In the genomic region with DNA sequence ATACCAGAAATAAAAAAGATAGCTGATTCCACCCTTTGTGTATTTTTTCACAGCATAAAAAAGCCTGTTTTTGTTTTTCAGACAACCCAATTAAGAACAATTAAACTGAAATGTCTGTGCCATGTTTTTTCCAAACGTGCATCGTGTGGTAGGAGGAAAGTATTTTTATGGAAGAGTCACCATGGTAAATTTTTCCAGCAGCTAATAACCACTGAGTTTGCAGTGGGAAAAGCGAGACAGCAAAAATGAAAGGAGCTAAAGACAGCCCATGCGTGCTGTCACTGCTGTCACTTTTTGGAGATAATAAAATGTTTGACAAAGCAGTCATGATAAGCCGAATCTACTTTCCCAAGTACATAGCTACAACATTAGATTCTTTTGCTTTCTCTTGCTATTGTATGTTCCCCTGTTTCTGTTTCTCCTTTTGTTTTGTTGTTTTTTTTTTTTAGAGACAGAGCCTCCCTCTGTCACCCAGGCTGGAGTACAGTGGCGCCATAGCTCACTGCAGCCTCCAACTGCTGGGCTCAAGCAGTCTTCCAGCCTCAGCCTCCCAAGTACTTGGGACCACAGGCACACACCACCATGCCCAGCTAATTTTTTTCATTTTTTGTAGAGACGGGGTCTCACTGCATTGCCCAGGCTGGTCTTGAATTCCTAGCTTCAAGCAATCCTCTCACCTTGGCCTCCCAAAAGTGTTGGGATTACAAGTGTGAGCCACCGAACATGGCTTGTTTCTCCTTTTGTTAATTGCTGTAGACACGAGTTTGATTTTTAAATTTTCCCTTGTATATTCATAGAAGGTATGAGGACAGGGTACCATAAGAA, we compare ENCODE assay signal across 2 cellular contexts.
TF ChIP-seq lines count a peak whose summit lies in the region.

No MANE protein-coding gene starts in this region.

TF ChIP-seq in HEK293, 187 proteins besides CTCF, POLR2A, EP300 and RAD21:
- TF ChIP-seq, protein P1, sequence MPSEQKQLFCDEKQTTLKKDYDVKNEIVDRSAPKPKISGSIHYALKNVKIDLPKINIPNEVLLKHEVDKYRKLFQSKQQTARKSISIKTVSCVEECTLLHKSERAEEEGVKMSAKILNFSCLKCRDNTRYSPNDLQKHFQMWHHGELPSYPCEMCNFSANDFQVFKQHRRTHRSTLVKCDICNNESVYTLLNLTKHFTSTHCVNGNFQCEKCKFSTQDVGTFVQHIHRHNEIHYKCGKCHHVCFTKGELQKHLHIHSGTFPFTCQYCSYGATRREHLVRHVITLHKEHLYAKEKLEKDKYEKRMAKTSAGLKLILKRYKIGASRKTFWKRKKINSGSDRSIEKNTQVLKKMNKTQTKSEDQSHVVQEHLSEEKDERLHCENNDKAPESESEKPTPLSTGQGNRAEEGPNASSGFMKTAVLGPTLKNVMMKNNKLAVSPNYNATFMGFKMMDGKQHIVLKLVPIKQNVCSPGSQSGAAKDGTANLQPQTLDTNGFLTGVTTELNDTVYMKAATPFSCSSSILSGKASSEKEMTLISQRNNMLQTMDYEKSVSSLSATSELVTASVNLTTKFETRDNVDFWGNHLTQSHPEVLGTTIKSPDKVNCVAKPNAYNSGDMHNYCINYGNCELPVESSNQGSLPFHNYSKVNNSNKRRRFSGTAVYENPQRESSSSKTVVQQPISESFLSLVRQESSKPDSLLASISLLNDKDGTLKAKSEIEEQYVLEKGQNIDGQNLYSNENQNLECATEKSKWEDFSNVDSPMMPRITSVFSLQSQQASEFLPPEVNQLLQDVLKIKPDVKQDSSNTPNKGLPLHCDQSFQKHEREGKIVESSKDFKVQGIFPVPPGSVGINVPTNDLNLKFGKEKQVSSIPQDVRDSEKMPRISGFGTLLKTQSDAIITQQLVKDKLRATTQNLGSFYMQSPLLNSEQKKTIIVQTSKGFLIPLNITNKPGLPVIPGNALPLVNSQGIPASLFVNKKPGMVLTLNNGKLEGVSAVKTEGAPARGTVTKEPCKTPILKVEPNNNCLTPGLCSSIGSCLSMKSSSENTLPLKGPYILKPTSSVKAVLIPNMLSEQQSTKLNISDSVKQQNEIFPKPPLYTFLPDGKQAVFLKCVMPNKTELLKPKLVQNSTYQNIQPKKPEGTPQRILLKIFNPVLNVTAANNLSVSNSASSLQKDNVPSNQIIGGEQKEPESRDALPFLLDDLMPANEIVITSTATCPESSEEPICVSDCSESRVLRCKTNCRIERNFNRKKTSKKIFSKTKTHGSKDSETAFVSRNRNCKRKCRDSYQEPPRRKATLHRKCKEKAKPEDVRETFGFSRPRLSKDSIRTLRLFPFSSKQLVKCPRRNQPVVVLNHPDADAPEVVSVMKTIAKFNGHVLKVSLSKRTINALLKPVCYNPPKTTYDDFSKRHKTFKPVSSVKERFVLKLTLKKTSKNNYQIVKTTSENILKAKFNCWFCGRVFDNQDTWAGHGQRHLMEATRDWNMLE (tag by site-specific recombination; conservative IDR thresholded peaks at IDR 0.05; ENCODE audit: low read depth) = no peak
- TF ChIP-seq ZFP37 (tag by site-specific recombination; IDR thresholded peaks at IDR 0.05) = no peak
- TF ChIP-seq, protein P2, sequence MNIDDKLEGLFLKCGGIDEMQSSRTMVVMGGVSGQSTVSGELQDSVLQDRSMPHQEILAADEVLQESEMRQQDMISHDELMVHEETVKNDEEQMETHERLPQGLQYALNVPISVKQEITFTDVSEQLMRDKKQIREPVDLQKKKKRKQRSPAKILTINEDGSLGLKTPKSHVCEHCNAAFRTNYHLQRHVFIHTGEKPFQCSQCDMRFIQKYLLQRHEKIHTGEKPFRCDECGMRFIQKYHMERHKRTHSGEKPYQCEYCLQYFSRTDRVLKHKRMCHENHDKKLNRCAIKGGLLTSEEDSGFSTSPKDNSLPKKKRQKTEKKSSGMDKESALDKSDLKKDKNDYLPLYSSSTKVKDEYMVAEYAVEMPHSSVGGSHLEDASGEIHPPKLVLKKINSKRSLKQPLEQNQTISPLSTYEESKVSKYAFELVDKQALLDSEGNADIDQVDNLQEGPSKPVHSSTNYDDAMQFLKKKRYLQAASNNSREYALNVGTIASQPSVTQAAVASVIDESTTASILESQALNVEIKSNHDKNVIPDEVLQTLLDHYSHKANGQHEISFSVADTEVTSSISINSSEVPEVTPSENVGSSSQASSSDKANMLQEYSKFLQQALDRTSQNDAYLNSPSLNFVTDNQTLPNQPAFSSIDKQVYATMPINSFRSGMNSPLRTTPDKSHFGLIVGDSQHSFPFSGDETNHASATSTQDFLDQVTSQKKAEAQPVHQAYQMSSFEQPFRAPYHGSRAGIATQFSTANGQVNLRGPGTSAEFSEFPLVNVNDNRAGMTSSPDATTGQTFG (tag by site-specific recombination; IDR thresholded peaks at IDR 0.05; ENCODE audit: borderline replicate concordance) = no peak
- TF ChIP-seq ZNF184 (tag by site-specific recombination; IDR thresholded peaks at IDR 0.05) = no peak
- TF ChIP-seq, protein P3, sequence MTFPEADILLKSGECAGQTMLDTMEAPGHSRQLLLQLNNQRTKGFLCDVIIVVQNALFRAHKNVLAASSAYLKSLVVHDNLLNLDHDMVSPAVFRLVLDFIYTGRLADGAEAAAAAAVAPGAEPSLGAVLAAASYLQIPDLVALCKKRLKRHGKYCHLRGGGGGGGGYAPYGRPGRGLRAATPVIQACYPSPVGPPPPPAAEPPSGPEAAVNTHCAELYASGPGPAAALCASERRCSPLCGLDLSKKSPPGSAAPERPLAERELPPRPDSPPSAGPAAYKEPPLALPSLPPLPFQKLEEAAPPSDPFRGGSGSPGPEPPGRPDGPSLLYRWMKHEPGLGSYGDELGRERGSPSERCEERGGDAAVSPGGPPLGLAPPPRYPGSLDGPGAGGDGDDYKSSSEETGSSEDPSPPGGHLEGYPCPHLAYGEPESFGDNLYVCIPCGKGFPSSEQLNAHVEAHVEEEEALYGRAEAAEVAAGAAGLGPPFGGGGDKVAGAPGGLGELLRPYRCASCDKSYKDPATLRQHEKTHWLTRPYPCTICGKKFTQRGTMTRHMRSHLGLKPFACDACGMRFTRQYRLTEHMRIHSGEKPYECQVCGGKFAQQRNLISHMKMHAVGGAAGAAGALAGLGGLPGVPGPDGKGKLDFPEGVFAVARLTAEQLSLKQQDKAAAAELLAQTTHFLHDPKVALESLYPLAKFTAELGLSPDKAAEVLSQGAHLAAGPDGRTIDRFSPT (tag by site-specific recombination; IDR thresholded peaks at IDR 0.05) = no peak
- TF ChIP-seq ZNF585B (tag by site-specific recombination; IDR thresholded peaks at IDR 0.05) = no peak
- no peak for TF ChIP-seq ZNF48 (tag by site-specific recombination; IDR thresholded peaks at IDR 0.05)
- TF ChIP-seq ZNF2 (tag by site-specific recombination; IDR thresholded peaks at IDR 0.05) = no peak
- no peak for TF ChIP-seq ZNF223 (tag by site-specific recombination; IDR thresholded peaks at IDR 0.05)
- TF ChIP-seq PRDM1 (tag by site-specific recombination; IDR thresholded peaks at IDR 0.05) = peak; percentile 83
- peak; percentile 95 for TF ChIP-seq ZNF121 (tag by site-specific recombination; IDR thresholded peaks at IDR 0.05)
- TF ChIP-seq ZNF140 (tag by site-specific recombination; IDR thresholded peaks at IDR 0.05) = no peak
- no peak for TF ChIP-seq ZNF37A (tag by site-specific recombination; IDR thresholded peaks at IDR 0.05)
- TF ChIP-seq ZNF311 (tag by site-specific recombination; IDR thresholded peaks at IDR 0.05; ENCODE audit: borderline replicate concordance) = no peak
- TF ChIP-seq ZNF211 (tag by site-specific recombination; IDR thresholded peaks at IDR 0.05; ENCODE audit: low read depth) = no peak

TF ChIP-seq in K562, 482 proteins besides CTCF, POLR2A, EP300 and RAD21 (continued from another document and continues in another):
- TF ChIP-seq, protein P4, sequence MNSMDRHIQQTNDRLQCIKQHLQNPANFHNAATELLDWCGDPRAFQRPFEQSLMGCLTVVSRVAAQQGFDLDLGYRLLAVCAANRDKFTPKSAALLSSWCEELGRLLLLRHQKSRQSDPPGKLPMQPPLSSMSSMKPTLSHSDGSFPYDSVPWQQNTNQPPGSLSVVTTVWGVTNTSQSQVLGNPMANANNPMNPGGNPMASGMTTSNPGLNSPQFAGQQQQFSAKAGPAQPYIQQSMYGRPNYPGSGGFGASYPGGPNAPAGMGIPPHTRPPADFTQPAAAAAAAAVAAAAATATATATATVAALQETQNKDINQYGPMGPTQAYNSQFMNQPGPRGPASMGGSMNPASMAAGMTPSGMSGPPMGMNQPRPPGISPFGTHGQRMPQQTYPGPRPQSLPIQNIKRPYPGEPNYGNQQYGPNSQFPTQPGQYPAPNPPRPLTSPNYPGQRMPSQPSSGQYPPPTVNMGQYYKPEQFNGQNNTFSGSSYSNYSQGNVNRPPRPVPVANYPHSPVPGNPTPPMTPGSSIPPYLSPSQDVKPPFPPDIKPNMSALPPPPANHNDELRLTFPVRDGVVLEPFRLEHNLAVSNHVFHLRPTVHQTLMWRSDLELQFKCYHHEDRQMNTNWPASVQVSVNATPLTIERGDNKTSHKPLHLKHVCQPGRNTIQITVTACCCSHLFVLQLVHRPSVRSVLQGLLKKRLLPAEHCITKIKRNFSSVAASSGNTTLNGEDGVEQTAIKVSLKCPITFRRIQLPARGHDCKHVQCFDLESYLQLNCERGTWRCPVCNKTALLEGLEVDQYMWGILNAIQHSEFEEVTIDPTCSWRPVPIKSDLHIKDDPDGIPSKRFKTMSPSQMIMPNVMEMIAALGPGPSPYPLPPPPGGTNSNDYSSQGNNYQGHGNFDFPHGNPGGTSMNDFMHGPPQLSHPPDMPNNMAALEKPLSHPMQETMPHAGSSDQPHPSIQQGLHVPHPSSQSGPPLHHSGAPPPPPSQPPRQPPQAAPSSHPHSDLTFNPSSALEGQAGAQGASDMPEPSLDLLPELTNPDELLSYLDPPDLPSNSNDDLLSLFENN (IDR thresholded peaks at IDR 0.05; ENCODE audit: low read depth in 2 of 2, low read length in 2 of 2) = no peak
- TF ChIP-seq ZNF140 (CRISPR knock-in tag; IDR thresholded peaks at IDR 0.05) (no peak), SOX6 (IDR thresholded peaks at IDR 0.05) (peak; percentile 34; the same call in 1 of the 2 replicates), ZNF121 (CRISPR knock-in tag; conservative IDR thresholded peaks at IDR 0.05) (peak; percentile 74), CBX5 (IDR thresholded peaks at IDR 0.05; ENCODE audit: borderline replicate concordance, low read depth) (no peak), MTA2 (IDR thresholded peaks at IDR 0.05; ENCODE audit: low read depth) (no peak), MEIS2 (IDR thresholded peaks at IDR 0.05; ENCODE audit: partially characterized antibody) (peak; percentile 69), PHB2 (IDR thresholded peaks at IDR 0.05; ENCODE audit: low read depth) (no peak), IFI16 (CRISPR knock-in tag; IDR thresholded peaks at IDR 0.05) (no peak), ZNF75A (CRISPR knock-in tag; IDR thresholded peaks at IDR 0.05) (peak; percentile 95)
- TF ChIP-seq, protein P5, sequence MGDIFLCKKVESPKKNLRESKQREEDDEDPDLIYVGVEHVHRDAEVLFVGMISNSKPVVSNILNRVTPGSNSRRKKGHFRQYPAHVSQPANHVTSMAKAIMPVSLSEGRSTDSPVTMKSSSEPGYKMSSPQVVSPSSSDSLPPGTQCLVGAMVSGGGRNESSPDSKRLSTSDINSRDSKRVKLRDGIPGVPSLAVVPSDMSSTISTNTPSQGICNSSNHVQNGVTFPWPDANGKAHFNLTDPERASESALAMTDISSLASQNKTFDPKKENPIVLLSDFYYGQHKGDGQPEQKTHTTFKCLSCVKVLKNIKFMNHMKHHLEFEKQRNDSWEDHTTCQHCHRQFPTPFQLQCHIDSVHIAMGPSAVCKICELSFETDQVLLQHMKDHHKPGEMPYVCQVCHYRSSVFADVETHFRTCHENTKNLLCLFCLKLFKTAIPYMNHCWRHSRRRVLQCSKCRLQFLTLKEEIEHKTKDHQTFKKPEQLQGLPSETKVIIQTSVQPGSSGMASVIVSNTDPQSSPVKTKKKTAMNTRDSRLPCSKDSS (IDR thresholded peaks at IDR 0.05; ENCODE audit: low read depth, partially characterized antibody) = no peak
- TF ChIP-seq, protein P6, sequence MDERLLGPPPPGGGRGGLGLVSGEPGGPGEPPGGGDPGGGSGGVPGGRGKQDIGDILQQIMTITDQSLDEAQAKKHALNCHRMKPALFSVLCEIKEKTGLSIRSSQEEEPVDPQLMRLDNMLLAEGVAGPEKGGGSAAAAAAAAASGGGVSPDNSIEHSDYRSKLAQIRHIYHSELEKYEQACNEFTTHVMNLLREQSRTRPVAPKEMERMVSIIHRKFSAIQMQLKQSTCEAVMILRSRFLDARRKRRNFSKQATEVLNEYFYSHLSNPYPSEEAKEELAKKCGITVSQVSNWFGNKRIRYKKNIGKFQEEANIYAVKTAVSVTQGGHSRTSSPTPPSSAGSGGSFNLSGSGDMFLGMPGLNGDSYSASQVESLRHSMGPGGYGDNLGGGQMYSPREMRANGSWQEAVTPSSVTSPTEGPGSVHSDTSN (CRISPR knock-in tag; IDR thresholded peaks at IDR 0.05; ENCODE audit: low read depth) = no peak
- TF ChIP-seq, protein P6 (tag; conservative IDR thresholded peaks at IDR 0.05; ENCODE audit: low read depth) = peak; percentile 55
- TF ChIP-seq, protein P7, sequence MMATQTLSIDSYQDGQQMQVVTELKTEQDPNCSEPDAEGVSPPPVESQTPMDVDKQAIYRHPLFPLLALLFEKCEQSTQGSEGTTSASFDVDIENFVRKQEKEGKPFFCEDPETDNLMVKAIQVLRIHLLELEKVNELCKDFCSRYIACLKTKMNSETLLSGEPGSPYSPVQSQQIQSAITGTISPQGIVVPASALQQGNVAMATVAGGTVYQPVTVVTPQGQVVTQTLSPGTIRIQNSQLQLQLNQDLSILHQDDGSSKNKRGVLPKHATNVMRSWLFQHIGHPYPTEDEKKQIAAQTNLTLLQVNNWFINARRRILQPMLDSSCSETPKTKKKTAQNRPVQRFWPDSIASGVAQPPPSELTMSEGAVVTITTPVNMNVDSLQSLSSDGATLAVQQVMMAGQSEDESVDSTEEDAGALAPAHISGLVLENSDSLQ (IDR thresholded peaks at IDR 0.05) = peak; percentile 66
- TF ChIP-seq, protein P8, sequence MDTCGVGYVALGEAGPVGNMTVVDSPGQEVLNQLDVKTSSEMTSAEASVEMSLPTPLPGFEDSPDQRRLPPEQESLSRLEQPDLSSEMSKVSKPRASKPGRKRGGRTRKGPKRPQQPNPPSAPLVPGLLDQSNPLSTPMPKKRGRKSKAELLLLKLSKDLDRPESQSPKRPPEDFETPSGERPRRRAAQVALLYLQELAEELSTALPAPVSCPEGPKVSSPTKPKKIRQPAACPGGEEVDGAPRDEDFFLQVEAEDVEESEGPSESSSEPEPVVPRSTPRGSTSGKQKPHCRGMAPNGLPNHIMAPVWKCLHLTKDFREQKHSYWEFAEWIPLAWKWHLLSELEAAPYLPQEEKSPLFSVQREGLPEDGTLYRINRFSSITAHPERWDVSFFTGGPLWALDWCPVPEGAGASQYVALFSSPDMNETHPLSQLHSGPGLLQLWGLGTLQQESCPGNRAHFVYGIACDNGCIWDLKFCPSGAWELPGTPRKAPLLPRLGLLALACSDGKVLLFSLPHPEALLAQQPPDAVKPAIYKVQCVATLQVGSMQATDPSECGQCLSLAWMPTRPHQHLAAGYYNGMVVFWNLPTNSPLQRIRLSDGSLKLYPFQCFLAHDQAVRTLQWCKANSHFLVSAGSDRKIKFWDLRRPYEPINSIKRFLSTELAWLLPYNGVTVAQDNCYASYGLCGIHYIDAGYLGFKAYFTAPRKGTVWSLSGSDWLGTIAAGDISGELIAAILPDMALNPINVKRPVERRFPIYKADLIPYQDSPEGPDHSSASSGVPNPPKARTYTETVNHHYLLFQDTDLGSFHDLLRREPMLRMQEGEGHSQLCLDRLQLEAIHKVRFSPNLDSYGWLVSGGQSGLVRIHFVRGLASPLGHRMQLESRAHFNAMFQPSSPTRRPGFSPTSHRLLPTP (IDR thresholded peaks at IDR 0.05; ENCODE audit: borderline replicate concordance, extremely low read depth, insufficient read length) = no peak
